39 cellular contexts compared by ENCODE assay signal in genomic region chr1:16410803-16411202, GRCh38. TPM values are rescaled to one million over a fixed set of nuclear protein-coding genes. Genes with fewer than 3 reads are reported as not detected.
"Had no signal": no experiment of that assay in that cellular context is flagged by ENCODE, and none has a peak within 500 bp of the region (broad histone marks: within the 10 kb centered on the region; RNA-seq: fewer than 3 reads in every experiment).

No MANE protein-coding gene starts in this region.

- H3K27ac Mint-ChIP-seq: activated B cell treated with CpG ODN at 0.5 μM for 24 hours; activated CD4-positive, alpha-beta memory T cell treated with anti-CD3 and anti-CD28 coated beads for 36 hours; activated CD4-positive, alpha-beta T cell treated with anti-CD3 and anti-CD28 coated beads, Interleukin-2, amount 10 ng/mL, durations not matched to agents 24 days and 14 days; activated CD8-positive, alpha-beta T cell treated with anti-CD3 and anti-CD28 coated beads for 36 hours; activated naive CD4-positive, alpha-beta T cell treated with anti-CD3 and anti-CD28 coated beads for 36 hours; activated naive CD4-positive, alpha-beta T cell treated with anti-CD3 and anti-CD28 coated beads, Interleukin-2, amount 50 U/mL, for 24 hours; activated naive CD8-positive, alpha-beta T cell treated with anti-CD3 and anti-CD28 coated beads for 36 hours; activated T-cell treated with anti-CD3 and anti-CD28 coated beads, Interleukin-2, amount 50 U/mL, for 24 hours; activated T-helper 1 cell treated with anti-CD3 and anti-CD28 coated beads, Interleukin-12 subunit alpha, Interleukin-12 subunit beta, Interleukin-2, Interleukin-4 antibody, amounts not matched to agents 30 ng/mL and 10 ng/mL and 1 ng/mL, durations not matched to agents 14 hours and 24 hours and 36 hours; activated T-helper 17 cell treated with anti-CD3 and anti-CD28 coated beads, Interleukin-2, amount 50 U/mL, for 72 hours; T-cell; T-helper 2 cell treated with Interferon-gamma antibody and Interleukin-4, amounts not matched to agents 5 μg/mL and 100 μg/mL, for 36 hours had no signal

- H3K4me1 Mint-ChIP-seq: activated naive CD4-positive, alpha-beta T cell treated with anti-CD3 and anti-CD28 coated beads, Interleukin-2, amount 50 U/mL, for 24 hours; activated naive CD8-positive, alpha-beta T cell treated with anti-CD3 and anti-CD28 coated beads for 36 hours; activated T-helper 17 cell treated with anti-CD3 and anti-CD28 coated beads, Interleukin-2, amount 50 U/mL, for 72 hours; central memory CD8-positive, alpha-beta T cell; T-cell had no signal

- H3K27me3 Mint-ChIP-seq: activated B cell treated with CpG ODN at 0.5 μM for 24 hours; activated CD4-positive, alpha-beta memory T cell treated with anti-CD3 and anti-CD28 coated beads for 36 hours; activated CD8-positive, alpha-beta T cell treated with anti-CD3 and anti-CD28 coated beads for 36 hours; activated naive CD4-positive, alpha-beta T cell treated with anti-CD3 and anti-CD28 coated beads, Interleukin-2, amount 50 U/mL, for 24 hours; activated naive CD8-positive, alpha-beta T cell treated with anti-CD3 and anti-CD28 coated beads for 36 hours; activated T-cell treated with anti-CD3 and anti-CD28 coated beads, Interleukin-2, amount 50 U/mL, for 24 hours; activated T-helper 17 cell treated with anti-CD3 and anti-CD28 coated beads, Interleukin-2, amount 50 U/mL, for 72 hours; central memory CD8-positive, alpha-beta T cell had no signal

- H3K9me3 Mint-ChIP-seq: activated B cell treated with CpG ODN at 0.5 μM for 24 hours; activated CD4-positive, alpha-beta memory T cell treated with anti-CD3 and anti-CD28 coated beads for 36 hours; activated CD4-positive, alpha-beta T cell treated with anti-CD3 and anti-CD28 coated beads, Interleukin-2, amount 10 ng/mL, durations not matched to agents 24 days and 14 days; activated CD8-positive, alpha-beta T cell treated with anti-CD3 and anti-CD28 coated beads for 36 hours; activated naive CD4-positive, alpha-beta T cell treated with anti-CD3 and anti-CD28 coated beads for 36 hours; activated naive CD4-positive, alpha-beta T cell treated with anti-CD3 and anti-CD28 coated beads, Interleukin-2, amount 50 U/mL, for 24 hours; activated naive CD8-positive, alpha-beta T cell treated with anti-CD3 and anti-CD28 coated beads for 36 hours; activated T-cell treated with anti-CD3 and anti-CD28 coated beads, Interleukin-2, amount 50 U/mL, for 24 hours; activated T-helper 1 cell treated with anti-CD3 and anti-CD28 coated beads, Interleukin-12 subunit alpha, Interleukin-12 subunit beta, Interleukin-2, Interleukin-4 antibody, amounts not matched to agents 30 ng/mL and 10 ng/mL and 1 ng/mL, durations not matched to agents 14 hours and 24 hours and 36 hours; activated T-helper 17 cell treated with anti-CD3 and anti-CD28 coated beads, Interleukin-2, amount 50 U/mL, for 72 hours; central memory CD8-positive, alpha-beta T cell; T-cell; T-helper 2 cell treated with Interferon-gamma antibody and Interleukin-4, amounts not matched to agents 5 μg/mL and 100 μg/mL, for 36 hours had no signal

- H3K27me3 ChIP-seq: adrenal gland, body of pancreas, brain microvascular endothelial cell, breast epithelium, cardiac muscle cell had no signal

- DNase-seq: activated B cell treated with CpG ODN at 0.5 μM for 24 hours; activated CD4-positive, alpha-beta memory T cell treated with anti-CD3 and anti-CD28 coated beads for 36 hours; activated CD4-positive, alpha-beta T cell treated with anti-CD3 and anti-CD28 coated beads for 4 hours; activated CD4-positive, alpha-beta T cell treated with anti-CD3 and anti-CD28 coated beads, Interleukin-2, amount 10 ng/mL, durations not matched to agents 24 days and 14 days; activated CD4-positive, alpha-beta T cell treated with anti-CD3 and anti-CD28 coated beads, Interleukin-2, amount 50 U/mL, for 1 hour; activated CD4-positive, alpha-beta T cell treated with anti-CD3 and anti-CD28 coated beads, Interleukin-2, amount 50 U/mL, for 4 hours; activated CD4-positive, CD25-positive, alpha-beta regulatory T cell treated with anti-CD3 and anti-CD28 coated beads, Interleukin-2, amount 50 U/mL, for 72 hours; activated CD8-positive, alpha-beta memory T cell treated with anti-CD3 and anti-CD28 coated beads, Interleukin-2, amount 50 U/mL, for 4 hours; activated CD8-positive, alpha-beta T cell treated with anti-CD3 and anti-CD28 coated beads for 36 hours; activated effector memory CD4-positive, alpha-beta T cell treated with anti-CD3 and anti-CD28 coated beads, Interleukin-2, amount 50 U/mL, for 16 hours; activated gamma-delta T cell treated with Interleukin-2 at 50 U/mL for 16 hours; activated naive CD4-positive, alpha-beta T cell; activated naive CD4-positive, alpha-beta T cell treated with anti-CD3 and anti-CD28 coated beads for 36 hours; activated naive CD8-positive, alpha-beta T cell treated with anti-CD3 and anti-CD28 coated beads for 36 hours; activated T-cell treated with anti-CD3 and anti-CD28 coated beads, Interleukin-2, amount 50 U/mL, for 24 hours; activated T-cell treated with anti-CD3 and anti-CD28 coated beads, Interleukin-2, amount 50 U/mL, for 48 hours; adrenal gland; amniotic stem cell; aorta; body of pancreas; brain microvascular endothelial cell; caudate nucleus; cerebellar nuclear complex; T-cell; T-helper 2 cell; T-helper 9 cell had no signal

- H3K27ac ChIP-seq: adrenal gland, body of pancreas, brain microvascular endothelial cell, breast epithelium, cardiac muscle cell, VCaP had no signal

- H3K4me1 ChIP-seq: adrenal gland, body of pancreas, breast epithelium had no signal

- FAIRE-seq: astrocyte, TTC549 had no signal

- ATAC-seq: activated CD8-positive, alpha-beta T cell treated with anti-CD3 and anti-CD28 coated beads for 36 hours; activated T-helper 17 cell treated with anti-CD3 and anti-CD28 coated beads, Interleukin-2, amount 50 U/mL, for 72 hours; body of pancreas; T-cell had no signal

- H3K36me3 ChIP-seq: adrenal gland, brain microvascular endothelial cell, breast epithelium, cardiac muscle cell had no signal

- H3K36me3 Mint-ChIP-seq: activated CD4-positive, alpha-beta memory T cell treated with anti-CD3 and anti-CD28 coated beads for 36 hours; activated naive CD4-positive, alpha-beta T cell treated with anti-CD3 and anti-CD28 coated beads, Interleukin-2, amount 50 U/mL, for 24 hours; activated naive CD8-positive, alpha-beta T cell treated with anti-CD3 and anti-CD28 coated beads for 36 hours; T-cell had no signal

- H3K4me3 ChIP-seq: adrenal gland, body of pancreas, breast epithelium, cardiac muscle cell had no signal

- H3K9me3 ChIP-seq: adrenal gland, body of pancreas, breast epithelium had no signal

- H3K4me3 Mint-ChIP-seq: activated B cell treated with CpG ODN at 0.5 μM for 24 hours; activated CD4-positive, alpha-beta memory T cell treated with anti-CD3 and anti-CD28 coated beads for 36 hours; activated CD4-positive, alpha-beta T cell treated with anti-CD3 and anti-CD28 coated beads, Interleukin-2, amount 10 ng/mL, durations not matched to agents 24 days and 14 days; activated CD8-positive, alpha-beta T cell treated with anti-CD3 and anti-CD28 coated beads for 36 hours; activated naive CD4-positive, alpha-beta T cell treated with anti-CD3 and anti-CD28 coated beads for 36 hours; activated naive CD4-positive, alpha-beta T cell treated with anti-CD3 and anti-CD28 coated beads, Interleukin-2, amount 50 U/mL, for 24 hours; activated naive CD8-positive, alpha-beta T cell treated with anti-CD3 and anti-CD28 coated beads for 36 hours; activated T-cell treated with anti-CD3 and anti-CD28 coated beads, Interleukin-2, amount 50 U/mL, for 24 hours; activated T-helper 1 cell treated with anti-CD3 and anti-CD28 coated beads, Interleukin-12 subunit alpha, Interleukin-12 subunit beta, Interleukin-2, Interleukin-4 antibody, amounts not matched to agents 30 ng/mL and 10 ng/mL and 1 ng/mL, durations not matched to agents 14 hours and 24 hours and 36 hours; activated T-helper 17 cell treated with anti-CD3 and anti-CD28 coated beads, Interleukin-2, amount 50 U/mL, for 72 hours; central memory CD8-positive, alpha-beta T cell; T-cell; T-helper 2 cell treated with Interferon-gamma antibody and Interleukin-4, amounts not matched to agents 5 μg/mL and 100 μg/mL, for 36 hours had no signal

RNA-seq across cellular contexts. Expression of gene SPATA21, which starts 26.4 kb away (rescaled TPM):
- total RNA-seq: activated B cell treated with CpG ODN at 0.5 μM for 24 hours; activated CD4-positive, alpha-beta memory T cell treated with anti-CD3 and anti-CD28 coated beads for 36 hours; activated CD4-positive, alpha-beta T cell treated with anti-CD3 and anti-CD28 coated beads, Interleukin-2, amount 10 ng/mL, durations not matched to agents 24 days and 14 days; activated CD8-positive, alpha-beta memory T cell treated with anti-CD3 and anti-CD28 coated beads for 36 hours; activated CD8-positive, alpha-beta T cell treated with anti-CD3 and anti-CD28 coated beads for 36 hours; activated naive CD4-positive, alpha-beta T cell treated with anti-CD3 and anti-CD28 coated beads for 36 hours; activated naive CD8-positive, alpha-beta T cell treated with anti-CD3 and anti-CD28 coated beads for 36 hours; activated T-helper 1 cell treated with anti-CD3 and anti-CD28 coated beads, Interleukin-12 subunit alpha, Interleukin-12 subunit beta, Interleukin-2, Interleukin-4 antibody, amounts not matched to agents 30 ng/mL and 10 ng/mL and 1 ng/mL, durations not matched to agents 14 hours and 24 hours and 36 hours; adrenal gland; aorta; astrocyte; body of pancreas; breast epithelium; chondrocyte; T-cell; T-helper 1 cell treated with Interleukin-12 subunit alpha and Interleukin-12 subunit beta and Interleukin-4 antibody, amounts not matched to agents 30 ng/mL and 1 ng/mL, for 36 hours had no signal
- polyA plus RNA-seq: cardiac muscle cell had no signal
